ENCODE assay signal across 20 cellular contexts in the genomic region with DNA sequence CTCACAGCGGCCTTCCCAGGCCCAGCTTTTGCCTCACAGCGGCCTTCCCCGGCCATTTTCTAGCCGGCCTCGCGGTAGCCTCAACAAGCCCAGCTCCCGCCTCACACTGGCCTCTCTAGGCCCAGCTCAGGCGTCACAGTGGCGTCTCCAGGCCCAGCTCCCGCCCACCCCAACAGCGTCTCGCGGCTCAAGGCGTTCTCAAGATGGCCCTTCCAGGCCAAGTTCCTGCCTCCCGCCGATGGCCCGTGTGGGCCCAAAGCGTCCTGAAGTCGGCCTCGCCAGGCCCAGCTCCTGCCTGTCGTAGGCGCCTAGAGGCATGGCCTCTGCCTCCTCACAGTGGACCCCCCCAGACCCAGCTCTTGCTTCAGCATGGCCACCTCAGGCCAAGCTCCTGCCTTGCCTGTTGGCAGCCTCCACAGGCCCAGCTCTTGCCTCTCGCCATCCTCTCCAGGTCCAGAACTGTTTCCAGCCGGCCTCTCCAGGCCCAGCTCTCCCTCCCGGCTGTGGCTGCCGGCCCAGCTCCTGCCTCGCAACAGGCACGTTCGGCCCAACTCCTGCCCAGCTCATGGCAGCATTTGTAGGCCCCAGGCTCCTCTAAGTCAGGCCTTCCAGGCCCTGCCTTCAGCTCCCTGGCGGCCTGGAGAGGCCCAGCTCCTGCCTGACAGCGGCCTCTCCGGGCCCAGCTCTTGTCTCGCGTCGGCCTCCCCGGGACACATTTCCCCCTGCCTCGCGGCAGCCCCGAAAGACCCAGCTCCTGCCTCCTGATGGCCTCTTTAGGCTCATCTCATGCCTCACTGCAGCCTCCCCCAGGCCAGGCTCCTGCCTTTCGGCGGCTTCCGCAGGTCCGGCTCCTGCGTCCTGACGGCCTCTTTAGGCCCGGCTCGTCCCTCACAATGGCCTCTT.
"Had no signal": no experiment of that assay in that cellular context is flagged by ENCODE, and none has a peak within 500 bp of the region (broad histone marks: within the 10 kb centered on the region; RNA-seq: fewer than 3 reads in every experiment).

No MANE protein-coding gene starts in this region.

- H3K27ac ChIP-seq: cardiac muscle cell, foreskin keratinocyte, neural progenitor cell, suprapubic skin, tibial nerve, VCaP had no signal

- H3K4me1 ChIP-seq: foreskin keratinocyte, neural progenitor cell, suprapubic skin, tibial nerve had no signal

- H3K36me3 Mint-ChIP-seq: naive B cell had no signal

- H3K27me3 ChIP-seq: cardiac muscle cell, foreskin keratinocyte, neural progenitor cell, suprapubic skin, tibial nerve had no signal

- H3K4me3 ChIP-seq: cardiac muscle cell, lung, neural progenitor cell, suprapubic skin, tibial nerve had no signal

- H3K9me3 ChIP-seq: suprapubic skin, tibial nerve had no signal

- H3K4me3 Mint-ChIP-seq: activated naive CD4-positive, alpha-beta T cell treated with anti-CD3 and anti-CD28 coated beads for 36 hours; activated T-cell treated with anti-CD3 and anti-CD28 coated beads, Interleukin-2, amount 50 U/mL, for 4 hours; dendritic cell treated with granulocyte-macrophage colony-stimulating factor and Interleukin-4, amounts not matched to agents 40 ng/mL and 50 ng/mL, for 4 days; naive B cell; neural progenitor cell; stimulated activated naive CD8-positive, alpha-beta T cell treated with anti-CD3 and anti-CD28 coated beads, Interleukin-15, amount 100 ng/mL, for 72 hours had no signal

- H3K27me3 Mint-ChIP-seq: dendritic cell treated with granulocyte-macrophage colony-stimulating factor and Interleukin-4, amounts not matched to agents 40 ng/mL and 50 ng/mL, for 4 days; naive B cell; progenitor cell of endocrine pancreas; stimulated activated naive CD8-positive, alpha-beta T cell treated with anti-CD3 and anti-CD28 coated beads, Interleukin-15, amount 100 ng/mL, for 72 hours had no signal

- ATAC-seq: activated T-cell treated with anti-CD3 and anti-CD28 coated beads, Interleukin-2, amount 50 U/mL, for 4 hours; foreskin keratinocyte; left lobe of liver; stimulated activated naive CD8-positive, alpha-beta T cell treated with anti-CD3 and anti-CD28 coated beads, Interleukin-15, amount 100 ng/mL, for 72 hours had no signal

- H3K9me3 Mint-ChIP-seq: activated naive CD4-positive, alpha-beta T cell treated with anti-CD3 and anti-CD28 coated beads for 36 hours; activated T-cell treated with anti-CD3 and anti-CD28 coated beads, Interleukin-2, amount 50 U/mL, for 4 hours; dendritic cell treated with granulocyte-macrophage colony-stimulating factor and Interleukin-4, amounts not matched to agents 40 ng/mL and 50 ng/mL, for 4 days; naive B cell; neural progenitor cell; stimulated activated naive CD8-positive, alpha-beta T cell treated with anti-CD3 and anti-CD28 coated beads, Interleukin-15, amount 100 ng/mL, for 72 hours had no signal

- H3K4me1 Mint-ChIP-seq: naive B cell; neural progenitor cell; stimulated activated naive CD8-positive, alpha-beta T cell treated with anti-CD3 and anti-CD28 coated beads, Interleukin-15, amount 100 ng/mL, for 72 hours had no signal

- H3K4me2 ChIP-seq: neural progenitor cell had no signal

- H3K36me3 ChIP-seq: cardiac muscle cell, neural progenitor cell had no signal

- H3K27ac Mint-ChIP-seq: activated naive CD4-positive, alpha-beta T cell treated with anti-CD3 and anti-CD28 coated beads for 36 hours; dendritic cell treated with granulocyte-macrophage colony-stimulating factor and Interleukin-4, amounts not matched to agents 40 ng/mL and 50 ng/mL, for 4 days had no signal

- DNase-seq: activated CD4-positive, CD25-positive, alpha-beta regulatory T cell treated with anti-CD3 and anti-CD28 coated beads, Interleukin-2, amount 50 U/mL, for 72 hours; activated CD8-positive, alpha-beta memory T cell treated with anti-CD3 and anti-CD28 coated beads for 24 hours; activated CD8-positive, alpha-beta memory T cell treated with anti-CD3 and anti-CD28 coated beads, Interleukin-2, amount 50 U/mL, for 4 hours; activated naive CD4-positive, alpha-beta T cell treated with anti-CD3 and anti-CD28 coated beads for 36 hours; activated T-cell treated with anti-CD3 and anti-CD28 coated beads, Interleukin-2, amount 50 U/mL, for 4 hours; amygdala; effector CD4-positive, alpha-beta T cell; foreskin keratinocyte; naive B cell; stimulated activated CD4-positive, alpha-beta T cell treated with anti-CD3 and anti-CD28 coated beads, Interleukin-4, amount 100 ng/mL, for 24 hours; stimulated activated naive CD8-positive, alpha-beta T cell treated with anti-CD3 and anti-CD28 coated beads, Interleukin-15, amount 100 ng/mL, for 72 hours had no signal

- H2AFZ ChIP-seq: neural progenitor cell had no signal
